1 cellular context compared by ENCODE assay signal in genomic region chr1:216944864-216945505, GRCh38.
A peak's percentile ranks its signal among the peaks of the same experiment; 100 is the strongest.
TF ChIP-seq lines count a peak whose summit lies in the region.

No MANE protein-coding gene starts in this region.

TF ChIP-seq in H1, 55 proteins besides CTCF, POLR2A, EP300 and RAD21 (continued from another document):
- TF ChIP-seq CHD7 (IDR thresholded peaks at IDR 0.05; ENCODE audit: insufficient replicate concordance, low read length) (peak; percentile 25), USF2 (IDR thresholded peaks at IDR 0.05; ENCODE audit: low read length) (no peak), KDM5A (IDR thresholded peaks at IDR 0.05; ENCODE audit: low read length) (no peak), SP2 (IDR thresholded peaks at IDR 0.05; ENCODE audit: low read length) (no peak), SAP30 (IDR thresholded peaks at IDR 0.05; ENCODE audit: insufficient read depth, insufficient replicate concordance, low read length) (no peak), PHF8 (conservative IDR thresholded peaks at IDR 0.05; ENCODE audit: low read depth, low read length) (no peak), JUN (IDR thresholded peaks at IDR 0.05; ENCODE audit: low read depth, low read length) (no peak)
TF ChIP-seq in H1: peak in this region for 1.
